Comparison of ENCODE assay signal across 10 cellular contexts in the genomic region with DNA sequence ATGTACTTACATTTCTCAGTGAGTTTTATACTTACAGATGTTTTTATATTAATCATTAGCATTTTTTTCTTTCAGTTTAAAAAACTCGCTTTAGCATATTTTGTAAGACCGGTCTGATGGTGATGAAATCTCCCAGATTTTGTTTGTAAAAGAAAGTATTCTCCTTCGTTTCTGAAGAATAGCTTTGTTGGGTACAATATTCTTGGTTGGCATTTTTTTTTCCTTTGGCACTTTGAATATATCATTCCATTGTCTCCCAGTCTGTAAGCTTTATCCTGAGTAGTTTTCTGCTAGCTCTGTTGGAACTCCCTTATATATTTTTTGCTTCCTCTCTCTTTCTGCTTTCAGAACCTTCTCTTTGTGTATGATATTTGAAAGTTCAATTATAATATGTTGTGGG.
"Had no signal": no experiment of that assay in that cellular context is flagged by ENCODE, and none has a peak within 500 bp of the region (broad histone marks: within the 10 kb centered on the region; RNA-seq: fewer than 3 reads in every experiment).

No MANE protein-coding gene starts in this region.

- ATAC-seq: GM23338, HCT116 had no signal

- H3K27ac ChIP-seq: GM23248 had no signal

- DNase-seq: GM23248, GOT3, H7, H9, HCEC 1CT, HFFc6 had no signal

- H3K36me3 ChIP-seq: HAP-1 had no signal

- H3K27ac Mint-ChIP-seq: GM23338, H9, HFFc6 had no signal

- H3K4me3 Mint-ChIP-seq: GM23338, H9, HFFc6 had no signal

- H3K9me3 ChIP-seq: HAP-1 had no signal

- H3K4me3 ChIP-seq: GM23248, GM23338, HAP-1 had no signal

- FAIRE-seq: H1 had no signal
